21 cellular contexts compared by ENCODE assay signal in genomic region chr19:38483016-38483630, GRCh38. TPM values are rescaled to one million over a fixed set of nuclear protein-coding genes. Genes with fewer than 3 reads are reported as not detected.
DNase-seq lines count a peak whose midpoint lies in the region; ATAC-seq, FAIRE-seq and TF ChIP-seq lines count a peak whose summit lies in the region.
"Had no signal": no experiment of that assay in that cellular context is flagged by ENCODE, and none has a peak within 500 bp of the region (broad histone marks: within the 10 kb centered on the region; RNA-seq: fewer than 3 reads in every experiment).

No MANE protein-coding gene starts in this region.

- no peak for DNase-seq in K562 (ENCODE audit: extremely low read depth in 1 of 4, low spot score in 3 of 4)
- DNase-seq in neuronal stem cell (ENCODE audit: low spot score), result no peak
- DNase-seq in islet precursor cell, result no peak
- no peak for DNase-seq in stimulated activated CD4-positive, alpha-beta T cell treated with anti-CD3 and anti-CD28 coated beads, Interleukin-4, amount 100 ng/mL, for 1 hour
- no peak for DNase-seq in heart right ventricle
- DNase-seq: AML-193; Caco-2; CD4-positive, alpha-beta T cell; GDM1; GOT3 had no signal

- no peak overlapping the region for H3K9ac ChIP-seq in K562 (ENCODE audit: insufficient read depth in 1 of 2, low read depth in 2 of 2, low read length in 2 of 2)
- no peak overlapping the region for H3K9ac ChIP-seq in neuronal stem cell (ENCODE audit: low read depth, low read length, poor library complexity)

- H3K36me3 ChIP-seq in HEK293 (ENCODE audit: control insufficient read depth in 2 of 2, insufficient read depth in 1 of 2, low read length in 2 of 2) (no peaks in the 10 kb centered on the region; a peak in 1 of 3 replicates), K562 (ENCODE audit: control insufficient read depth, insufficient read depth, low read length) (peaks cover 13% of the 10 kb centered on the region; the same call in 2 of the 3 replicates), neuronal stem cell (replicated peaks in 1 of 2; ENCODE audit: control insufficient read depth in 2 of 2, insufficient read depth in 2 of 2, low read length in 2 of 2) (no peaks in the 10 kb centered on the region), heart right ventricle (no peaks in the 10 kb centered on the region)
- H3K36me3 ChIP-seq: HAP-1 had no signal

- FAIRE-seq in K562 (lab: Jason Lieb, UNC), result no peak
- FAIRE-seq: A204.1, D721Med, GM12892 had no signal

- ATAC-seq in K562, result no peak
- ATAC-seq in GM18498 (IDR thresholded peaks at IDR 0.05; ENCODE audit: unreplicated experiment), result no peak
- ATAC-seq in heart right ventricle, result no peak

- no peak overlapping the region for H2BK12ac ChIP-seq in neuronal stem cell (ENCODE audit: low read length)

- CTCF ChIA-PET in HEK293 (lab: Yijun Ruan, JAX), result no interaction called here
- CTCF ChIA-PET in K562 (lab: Yijun Ruan, JAX; ENCODE audit: low intra/inter-chr PET ratio), result no interaction called here

- H3K4me3 ChIP-seq in HEK293 (ENCODE audit: low read depth, low read length), result no peak overlapping the region
- no peak overlapping the region for H3K4me3 ChIP-seq in K562
- peak overlapping the region in 1 of 2 donors; percentile 34 for H3K4me3 ChIP-seq in neuronal stem cell (ENCODE audit: low read length in 2 of 2)
- no peak overlapping the region for H3K4me3 ChIP-seq in heart right ventricle
- H3K4me3 ChIP-seq: HAP-1 had no signal

- no peaks in the 10 kb centered on the region for H3K79me2 ChIP-seq in K562 (ENCODE audit: control insufficient read depth, insufficient read depth, low read length)

- H4K8ac ChIP-seq in neuronal stem cell (ENCODE audit: low read depth, low read length), result no peak overlapping the region

- H2AK5ac ChIP-seq in neuronal stem cell (ENCODE audit: low read depth, low read length), result no peak overlapping the region

- POLR2A ChIA-PET in HEK293 (lab: Yijun Ruan, JAX) (no interaction called here), K562 (lab: Yijun Ruan, JAX) (no interaction called here)

- H2BK15ac ChIP-seq in neuronal stem cell (ENCODE audit: low read length), result no peak overlapping the region

- no peak overlapping the region for H3K4ac ChIP-seq in neuronal stem cell (ENCODE audit: low read length)

- H3K4me1 ChIP-seq in HEK293 (ENCODE audit: control insufficient read depth, insufficient read depth, low read length) (no peaks in the 10 kb centered on the region), K562 (replicated peaks in 1 of 2; ENCODE audit: control insufficient read depth in 2 of 2, insufficient read depth in 2 of 2, low read length in 2 of 2) (peaks cover 0 to 6% of the 10 kb centered on the region in 2 experiments; a peak in 1 of 5 replicates), neuronal stem cell (ENCODE audit: control insufficient read depth in 2 of 2, insufficient read depth in 1 of 2, low read depth in 1 of 2, low read length in 2 of 2) (no peaks in the 10 kb centered on the region), heart right ventricle (no peaks in the 10 kb centered on the region)
- H3K4me1 ChIP-seq: Caco-2, HAP-1 had no signal

- no peak for TF ChIP-seq POLR2A in K562 (conservative IDR thresholded peaks at IDR 0.05)

- no peak for TF ChIP-seq RAD21 in K562 (CRISPR knock-in tag; conservative IDR thresholded peaks at IDR 0.05 in 1 of 2, IDR thresholded peaks at IDR 0.05 in 1 of 2)

- TF ChIP-seq CTCF in 22Rv1 (IDR thresholded peaks at IDR 0.05), result peak; percentile 19
- TF ChIP-seq CTCF in HEK293 (tag by site-specific recombination; IDR thresholded peaks at IDR 0.05), result no peak
- no peak for TF ChIP-seq CTCF in K562 (IDR thresholded peaks at IDR 0.05 in 2 of 3, conservative IDR thresholded peaks at IDR 0.05 in 1 of 3; ENCODE audit: insufficient read depth in 2 of 3, low read depth in 1 of 3, low read length in 3 of 3)
- TF ChIP-seq CTCF in heart right ventricle (IDR thresholded peaks at IDR 0.05), result no peak

- H3K14ac ChIP-seq in neuronal stem cell (ENCODE audit: low read length), result peak overlapping the region; percentile 63

- H4K91ac ChIP-seq in neuronal stem cell (ENCODE audit: low read depth, low read length, poor library complexity), result no peak overlapping the region

- H3K18ac ChIP-seq in neuronal stem cell (ENCODE audit: low read length), result no peak overlapping the region

- H3K9me3 ChIP-seq in HEK293 (ENCODE audit: control insufficient read depth, insufficient read depth, low read depth, low read length) (peaks cover 2% of the 10 kb centered on the region; the same call in 1 of the 2 replicates), K562 (replicated peaks; ENCODE audit: control insufficient read depth, insufficient read depth, low read depth, low read length) (no peaks in the 10 kb centered on the region), neuronal stem cell (replicated peaks in 1 of 2; ENCODE audit: control insufficient read depth in 2 of 2, insufficient read depth in 1 of 2, low read depth in 1 of 2, low read length in 2 of 2) (no peaks in the 10 kb centered on the region), heart right ventricle (peaks cover 0 to 9% (median 0%) of the 10 kb centered on the region in 11 donors)
- H3K9me3 ChIP-seq: Caco-2, HAP-1 had no signal

- no peak overlapping the region for H3K4me2 ChIP-seq in K562 (ENCODE audit: insufficient read depth, low read length)
- H3K4me2 ChIP-seq in neuronal stem cell (ENCODE audit: insufficient read depth, low read length, poor library complexity, severe bottlenecking), result no peak overlapping the region

- intact Hi-C loops in K562 (cut with micrococcal nuclease), result no loop called here
- intact Hi-C loops in heart right ventricle (cut with DNase I), result no loop called here

- no peak overlapping the region for H3K23ac ChIP-seq in neuronal stem cell (ENCODE audit: low read depth, low read length, poor library complexity)

- BruUV-seq in K562 (replicated peaks; lab: Mats Ljungman, UMichigan), result no TSS peak

- H2AFZ ChIP-seq in K562 (ENCODE audit: low read depth, low read length) (no peak overlapping the region), neuronal stem cell (ENCODE audit: low read length) (no peak overlapping the region)

- in situ Hi-C loops in K562 (cut with MboI), result no loop called here

- no peak overlapping the region for H2BK5ac ChIP-seq in neuronal stem cell (ENCODE audit: low read length)

- no peak overlapping the region for H2BK120ac ChIP-seq in neuronal stem cell (ENCODE audit: low read depth, low read length)

- H3K79me1 ChIP-seq in neuronal stem cell (ENCODE audit: low read depth, low read length), result no peaks in the 10 kb centered on the region

- H3K27me3 ChIP-seq in K562 (ENCODE audit: control insufficient read depth in 2 of 2, insufficient read depth in 2 of 2, low read length in 2 of 2) (no peaks in the 10 kb centered on the region), neuronal stem cell (ENCODE audit: control insufficient read depth in 3 of 3, insufficient read depth in 3 of 3, low read depth in 1 of 3, low read length in 3 of 3) (peaks cover 0 to 3% (median 0%) of the 10 kb centered on the region in 3 experiments), heart right ventricle (peaks cover 0 to 15% (median 5%) of the 10 kb centered on the region in 7 donors)

- H3K27ac ChIP-seq in 22Rv1 (no peak overlapping the region), HEK293 (ENCODE audit: extremely low read depth, low read depth, low read length) (no peak overlapping the region), K562 (ENCODE audit: extremely low read depth, low read depth, low read length) (no peak overlapping the region), neuronal stem cell (replicated peaks; ENCODE audit: low read length) (no peak overlapping the region), heart right ventricle (no peak overlapping the region)
- H3K27ac ChIP-seq: C4-2B, HL-60 had no signal

- H4K20me1 ChIP-seq in K562 (replicated peaks; ENCODE audit: control insufficient read depth, insufficient read depth, low read length), result no peaks in the 10 kb centered on the region

- TF ChIP-seq EP300 in K562 (IDR thresholded peaks at IDR 0.05; ENCODE audit: low read length), result no peak

- 81% methylated on average over 23 of the region's 24 CpGs for WGBS in K562 (ENCODE audit: insufficient coverage, low coverage, missing lambda C conversion rate)
- WGBS in neuronal stem cell (ENCODE audit: extremely low coverage in 2 of 2, insufficient read length in 2 of 2, insufficient replicate concordance in 1 of 2), 2 donors, result no CpG with 5 or more reads among the region's 24 CpGs
- WGBS in heart right ventricle, 2 donors, result 88 to 91% methylated on average over 24 of the region's 24 CpGs

- H3K9me1 ChIP-seq in K562 (ENCODE audit: control insufficient read depth, insufficient read depth, low read length), result no peaks in the 10 kb centered on the region

RNA-seq across cellular contexts. Expression of gene RYR1, which starts 49.6 kb away (rescaled TPM):
- 52.1 and 114 TPM in 2 replicates for total RNA-seq in K562 (2011; cell fraction: chromatin; rRNA removed; ENCODE audit: low replicate concordance)
- total RNA-seq in K562 (2011; cell fraction: nucleolus; rRNA removed), result 41.3 and 44.4 TPM in 2 replicates
- total RNA-seq in K562 (2011; cell fraction: nucleoplasm; rRNA removed), result 47.0 and 64.5 TPM in 2 replicates
- 4.6 and 5.1 TPM in 2 replicates for total RNA-seq in K562 (2014; rRNA removed)
- total RNA-seq in K562 (2014; rRNA removed; fragmentation: Illumina TruSeq; extraction: Trizol), result 2.3 and 2.9 TPM in 2 replicates
- 2.7 and 3.1 TPM in 2 replicates for total RNA-seq in K562 (2015; rRNA removed; fragmentation: Illumina TruSeq; extraction: Trizol)
- 5.3 and 7.4 TPM in 2 replicates for total RNA-seq in K562 (2021)
- polyA plus RNA-seq in K562 (2011; rRNA removed), result 3.0 and 3.7 TPM in 2 replicates
- polyA plus RNA-seq in K562 (2011; cell fraction: cytosol; rRNA removed), result 3.6 and 4.2 TPM in 2 replicates
- polyA plus RNA-seq in K562 (2011; cell fraction: nucleus; rRNA removed), result 23.2 and 44.6 TPM in 2 replicates
- 6.7 and 7.4 TPM in 2 replicates for polyA plus RNA-seq in K562 (2012)
- 6.0 and 7.4 TPM in 2 replicates for polyA plus RNA-seq in K562 (2014; fragmentation: Illumina TruSeq; extraction: Trizol)
- under 1 TPM; 0.11 to 0.58 TPM for polyA plus RNA-seq in K562 (2014; fragmentation: Nextera tagmentation; extraction: Ambion mirVana)
- polyA plus RNA-seq in K562 (2014; rRNA removed), result 5.6 and 6.6 TPM in 2 replicates
- 2.7 and 10.5 TPM in 2 replicates for polyA minus RNA-seq in K562 (2011; rRNA and poly(A)+ RNA removed)
- polyA minus RNA-seq in K562 (2011; cell fraction: cytosol; rRNA and poly(A)+ RNA removed), result 3.2 and 9.9 TPM in 2 replicates
- polyA minus RNA-seq in K562 (2011; cell fraction: nucleus; rRNA and poly(A)+ RNA removed), result 9.3 and 13.7 TPM in 2 replicates
- 0.56 TPM for polyA plus RNA-seq in neuronal stem cell (2013, experiment 1 of 2)
- polyA plus RNA-seq in neuronal stem cell (2013, experiment 2 of 2), result 1.1 TPM
- 1 to 10 TPM in 3 of 10 donors, under 1 TPM in 7; 0.30 to 1.7 (median 0.74) TPM for total RNA-seq in heart right ventricle
- 1 to 10 TPM in 1 of 2 donors, under 1 TPM in 1; 0.20 to 1.7 TPM for polyA plus RNA-seq in heart right ventricle
- total RNA-seq: HT1080 had no signal

RNA-seq across cellular contexts. Expression of gene RASGRP4, which starts 57.1 kb away (rescaled TPM):
- 5.4 and 14.4 TPM in 2 replicates for total RNA-seq in K562 (2011; cell fraction: chromatin; rRNA removed; ENCODE audit: low replicate concordance)
- total RNA-seq in K562 (2011; cell fraction: nucleolus; rRNA removed), result 6.4 and 8.8 TPM in 2 replicates
- 5.6 and 10.2 TPM in 2 replicates for total RNA-seq in K562 (2011; cell fraction: nucleoplasm; rRNA removed)
- total RNA-seq in K562 (2014; rRNA removed), result 2.8 and 3.8 TPM in 2 replicates
- total RNA-seq in K562 (2014; rRNA removed; fragmentation: Illumina TruSeq; extraction: Trizol), result 1.1 TPM in 2 replicates
- 3.5 and 3.8 TPM in 2 replicates for total RNA-seq in K562 (2015; rRNA removed; fragmentation: Illumina TruSeq; extraction: Trizol)
- 3.9 TPM in 2 replicates for total RNA-seq in K562 (2021)
- polyA plus RNA-seq in K562 (2011; rRNA removed), result 4.5 and 11.4 TPM in 2 replicates
- polyA plus RNA-seq in K562 (2011; cell fraction: cytosol; rRNA removed), result 11.2 and 13.0 TPM in 2 replicates
- polyA plus RNA-seq in K562 (2011; cell fraction: nucleus; rRNA removed), result 23.4 and 27.1 TPM in 2 replicates
- polyA plus RNA-seq in K562 (2012), result 5.5 and 22.2 TPM in 2 replicates
- polyA plus RNA-seq in K562 (2014; fragmentation: Illumina TruSeq; extraction: Trizol), result 4.4 and 4.8 TPM in 2 replicates
- polyA plus RNA-seq in K562 (2014; fragmentation: Nextera tagmentation; extraction: Ambion mirVana), result under 1 TPM; 0.39 to 0.55 TPM
- polyA plus RNA-seq in K562 (2014; rRNA removed), result 3.4 and 4.6 TPM in 2 replicates
- polyA minus RNA-seq in K562 (2011; rRNA and poly(A)+ RNA removed), result 1.8 and 2.5 TPM in 2 replicates
- 4.3 and 6.2 TPM in 2 replicates for polyA minus RNA-seq in K562 (2011; cell fraction: cytosol; rRNA and poly(A)+ RNA removed)
- 3.0 and 5.6 TPM in 2 replicates for polyA minus RNA-seq in K562 (2011; cell fraction: nucleus; rRNA and poly(A)+ RNA removed)
- 0.10 TPM for polyA plus RNA-seq in neuronal stem cell (2013, experiment 1 of 2)
- 0.17 TPM for polyA plus RNA-seq in neuronal stem cell (2013, experiment 2 of 2)
- 1 to 10 TPM in 5 of 10 donors, under 1 TPM in 5; 0.42 to 3.5 (median 0.99) TPM for total RNA-seq in heart right ventricle
- polyA plus RNA-seq in heart right ventricle, result 1 to 10 TPM in 1 of 2 donors, under 1 TPM in 1; 0.64 to 1.0 TPM
- total RNA-seq: Caco-2, HT1080 had no signal
- polyA plus RNA-seq: BJ had no signal
